In the genomic region with DNA sequence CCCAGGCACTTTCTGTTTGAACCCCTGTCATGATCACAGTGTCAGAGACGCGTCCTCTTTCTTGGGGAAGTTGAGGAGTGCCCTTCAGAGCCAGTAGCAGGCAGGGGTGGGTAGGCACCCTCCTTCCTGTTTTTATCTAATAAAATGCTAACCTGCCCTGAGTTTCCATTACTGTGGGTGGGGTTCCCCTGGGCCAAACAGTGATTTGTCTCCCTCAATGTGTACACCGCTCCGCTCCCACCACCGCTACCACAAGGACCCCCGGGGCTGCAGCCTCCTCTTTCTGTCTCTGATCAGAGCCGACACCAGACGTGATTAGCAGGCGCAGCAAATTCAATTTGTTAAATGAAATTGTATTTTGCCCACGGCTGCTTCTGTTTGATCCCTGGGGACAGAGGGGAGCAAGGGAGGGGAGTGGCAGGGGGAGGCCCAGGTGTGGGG, we compare ENCODE assay signal across 14 cellular contexts. TPM values are rescaled to one million over a fixed set of nuclear protein-coding genes. Genes with fewer than 3 reads are reported as not detected.
DNase-seq lines count a peak whose midpoint lies in the region; ATAC-seq and TF ChIP-seq lines count a peak whose summit lies in the region.
"Had no signal": no experiment of that assay in that cellular context is flagged by ENCODE, and none has a peak within 500 bp of the region (broad histone marks: within the 10 kb centered on the region; RNA-seq: fewer than 3 reads in every experiment).

No MANE protein-coding gene starts in this region.

- CTCF ChIA-PET in OCI-LY7 (lab: Charles Lee; ENCODE audit: unreplicated experiment), result no interaction called here

- TF ChIP-seq EP300 in sigmoid colon (IDR thresholded peaks at IDR 0.05), result no peak

- peaks cover 21% of the 10 kb centered on the region for H3K79me2 ChIP-seq in OCI-LY7 (ENCODE audit: insufficient read depth, low read depth, low read length)

- no peaks in the 10 kb centered on the region for H3K9me2 ChIP-seq in OCI-LY7 (ENCODE audit: insufficient read depth, low read length)

- H3K36me3 Mint-ChIP-seq in activated T-cell treated with anti-CD3 and anti-CD28 coated beads, Interleukin-2, amount 50 U/mL, for 24 hours (ENCODE audit: low read depth), result peaks cover 66% of the 10 kb centered on the region
- peaks cover 51% of the 10 kb centered on the region for H3K36me3 Mint-ChIP-seq in activated T-cell treated with anti-CD3 and anti-CD28 coated beads, Interleukin-2, amount 50 U/mL, for 4 hours (ENCODE audit: insufficient read depth)
- peaks cover 39% of the 10 kb centered on the region for H3K36me3 Mint-ChIP-seq in stimulated activated memory B cell treated with anti-CD40 and anti-IgM and Interleukin-4, amounts not matched to agents 10 μg/mL and 1 μg/mL and 100 μg/mL, for 72 hours

- peak overlapping the region; percentile 36 for H3K27ac ChIP-seq in OCI-LY7 (ENCODE audit: low read depth, low read length, poor library complexity, severe bottlenecking)
- peak overlapping the region; percentile 61 to 65 for H3K27ac ChIP-seq in esophagus (ENCODE audit: low read depth in 2 of 2, low read length in 1 of 2)
- H3K27ac ChIP-seq in sigmoid colon, result peak overlapping the region in 1 of 4 donors; percentile 25

- peaks cover 34% of the 10 kb centered on the region for H3K27me3 Mint-ChIP-seq in activated T-cell treated with anti-CD3 and anti-CD28 coated beads, Interleukin-2, amount 50 U/mL, for 24 hours
- peaks cover 18% of the 10 kb centered on the region for H3K27me3 Mint-ChIP-seq in activated T-cell treated with anti-CD3 and anti-CD28 coated beads, Interleukin-2, amount 50 U/mL, for 4 hours (ENCODE audit: low read depth)
- H3K27me3 Mint-ChIP-seq in stimulated activated memory B cell treated with anti-CD40 and anti-IgM and Interleukin-4, amounts not matched to agents 10 μg/mL and 1 μg/mL and 100 μg/mL, for 72 hours, result peaks cover 20% of the 10 kb centered on the region

- no peak overlapping the region for H3K4me3 ChIP-seq in OCI-LY7 (ENCODE audit: low read depth, low read length, poor library complexity, severe bottlenecking)
- H3K4me3 ChIP-seq in esophagus (ENCODE audit: low read depth in 1 of 2, low read length in 2 of 2), result no peak overlapping the region
- H3K4me3 ChIP-seq in sigmoid colon, result no peak overlapping the region
- H3K4me3 ChIP-seq: Peyer's patch had no signal

- intact Hi-C loops in OCI-LY7 (cut with micrococcal nuclease; ENCODE audit: unreplicated experiment) (no loop called here), sigmoid colon (cut with DNase I) (loop anchor here (5.0 kb wide), 1 partner anchor 162 kb away; no protein-coding TSS in a partner anchor)

- H3K36me3 ChIP-seq in OCI-LY7 (ENCODE audit: insufficient read depth, low read length), result peaks cover 58% of the 10 kb centered on the region
- peaks cover 9 to 34% of the 10 kb centered on the region in 2 donors for H3K36me3 ChIP-seq in esophagus (ENCODE audit: control insufficient read depth in 2 of 2, insufficient read depth in 2 of 2, low read length in 1 of 2)
- peaks cover 4 to 39% (median 20%) of the 10 kb centered on the region in 4 donors for H3K36me3 ChIP-seq in sigmoid colon

- no peak for DNase-seq in activated T-cell treated with anti-CD3 and anti-CD28 coated beads, Interleukin-2, amount 50 U/mL, for 24 hours
- no peak for DNase-seq in activated T-cell treated with anti-CD3 and anti-CD28 coated beads, Interleukin-2, amount 50 U/mL, for 4 hours
- DNase-seq in OCI-LY7 (ENCODE audit: low spot score) (no peak), sigmoid colon (no peak), NCI-H2029 treated with DMSO at 0.1 percent for 48 hours (lab: John Stamatoyannopoulos, UW) (no peak)
- DNase-seq: activated CD8-positive, alpha-beta memory T cell treated with anti-CD3 and anti-CD28 coated beads, Interleukin-2, amount 50 U/mL, for 48 hours; effector CD8-positive, alpha-beta T cell; NCI-H1105; NCI-H446 treated with DMSO at 0.1 percent for 48 hours; stimulated activated CD4-positive, alpha-beta T cell treated with anti-CD3 and anti-CD28 coated beads, Interleukin-15, amount 100 ng/mL, for 24 hours had no signal

- H4K20me1 ChIP-seq in OCI-LY7 (ENCODE audit: insufficient read depth, low read length), result peaks cover 15% of the 10 kb centered on the region; the same call in 1 of the 2 replicates

- peaks cover 76% of the 10 kb centered on the region for H3K4me1 Mint-ChIP-seq in activated T-cell treated with anti-CD3 and anti-CD28 coated beads, Interleukin-2, amount 50 U/mL, for 24 hours (ENCODE audit: low read depth)
- H3K4me1 Mint-ChIP-seq in activated T-cell treated with anti-CD3 and anti-CD28 coated beads, Interleukin-2, amount 50 U/mL, for 4 hours (ENCODE audit: low read depth), result peaks cover 54% of the 10 kb centered on the region
- peaks cover 86% of the 10 kb centered on the region for H3K4me1 Mint-ChIP-seq in stimulated activated memory B cell treated with anti-CD40 and anti-IgM and Interleukin-4, amounts not matched to agents 10 μg/mL and 1 μg/mL and 100 μg/mL, for 72 hours

- no peak overlapping the region for H2AFZ ChIP-seq in OCI-LY7 (ENCODE audit: low read length)

- H3K27me3 ChIP-seq in esophagus (ENCODE audit: control insufficient read depth in 1 of 2, insufficient read depth in 2 of 2, low read length in 2 of 2), result no peaks in the 10 kb centered on the region
- H3K27me3 ChIP-seq in sigmoid colon, result peaks cover 22 to 44% (median 40%) of the 10 kb centered on the region in 3 donors

- H3K9me3 Mint-ChIP-seq in activated T-cell treated with anti-CD3 and anti-CD28 coated beads, Interleukin-2, amount 50 U/mL, for 24 hours, result no peaks in the 10 kb centered on the region
- H3K9me3 Mint-ChIP-seq in activated T-cell treated with anti-CD3 and anti-CD28 coated beads, Interleukin-2, amount 50 U/mL, for 4 hours, result no peaks in the 10 kb centered on the region
- H3K9me3 Mint-ChIP-seq in stimulated activated memory B cell treated with anti-CD40 and anti-IgM and Interleukin-4, amounts not matched to agents 10 μg/mL and 1 μg/mL and 100 μg/mL, for 72 hours, result no peaks in the 10 kb centered on the region

- peak overlapping the region; percentile 28; the same call in 1 of the 2 replicates for H3K4me2 ChIP-seq in OCI-LY7 (ENCODE audit: low read length)

- WGBS in esophagus, 2 donors, result 57 to 59% methylated on average over 10 of the region's 10 CpGs
- 74 to 89% methylated on average over 10 of the region's 10 CpGs for WGBS in sigmoid colon, 2 donors

- H3K4me3 Mint-ChIP-seq in activated T-cell treated with anti-CD3 and anti-CD28 coated beads, Interleukin-2, amount 50 U/mL, for 24 hours, result no peak overlapping the region
- H3K4me3 Mint-ChIP-seq in activated T-cell treated with anti-CD3 and anti-CD28 coated beads, Interleukin-2, amount 50 U/mL, for 4 hours, result no peak overlapping the region
- peak overlapping the region; percentile 63 for H3K4me3 Mint-ChIP-seq in stimulated activated memory B cell treated with anti-CD40 and anti-IgM and Interleukin-4, amounts not matched to agents 10 μg/mL and 1 μg/mL and 100 μg/mL, for 72 hours

- TF ChIP-seq CTCF in OCI-LY7 (conservative IDR thresholded peaks at IDR 0.05; ENCODE audit: low read length) (no peak), sigmoid colon (IDR thresholded peaks at IDR 0.05) (no peak)

- POLR2A ChIA-PET in OCI-LY7 (lab: Charles Lee), result interaction anchor here (0.6 kb wide), 1 partner anchor 9 kb away, joined by 4 read pairs; no protein-coding TSS in a partner anchor

- H3K9me3 ChIP-seq in OCI-LY7 (ENCODE audit: low read length) (no peaks in the 10 kb centered on the region), esophagus (ENCODE audit: control insufficient read depth in 2 of 2, insufficient read depth in 1 of 2, low read depth in 1 of 2, low read length in 1 of 2) (no peaks in the 10 kb centered on the region), sigmoid colon (no peaks in the 10 kb centered on the region)
- H3K9me3 ChIP-seq: Peyer's patch had no signal

- BruUV-seq in OCI-LY7 (replicated peaks; lab: Mats Ljungman, UMichigan), result no TSS peak

- peak overlapping the region; percentile 19 for H3K27ac Mint-ChIP-seq in activated T-cell treated with anti-CD3 and anti-CD28 coated beads, Interleukin-2, amount 50 U/mL, for 24 hours
- H3K27ac Mint-ChIP-seq in stimulated activated memory B cell treated with anti-CD40 and anti-IgM and Interleukin-4, amounts not matched to agents 10 μg/mL and 1 μg/mL and 100 μg/mL, for 72 hours, result peak overlapping the region; percentile 89

- no peak for TF ChIP-seq POLR2A in sigmoid colon (IDR thresholded peaks at IDR 0.05)

- H3K4me1 ChIP-seq in OCI-LY7 (ENCODE audit: insufficient read depth, low read length, poor library complexity, severe bottlenecking), result peaks cover 46% of the 10 kb centered on the region
- peaks cover 7 to 41% of the 10 kb centered on the region in 2 donors for H3K4me1 ChIP-seq in esophagus (ENCODE audit: control insufficient read depth in 2 of 2, insufficient read depth in 2 of 2, low read length in 1 of 2)
- H3K4me1 ChIP-seq in sigmoid colon, result peaks cover 0 to 36% (median 28%) of the 10 kb centered on the region in 4 donors

- no peak for ATAC-seq in activated T-cell treated with anti-CD3 and anti-CD28 coated beads, Interleukin-2, amount 50 U/mL, for 4 hours
- ATAC-seq in stimulated activated memory B cell treated with anti-CD40 and anti-IgM and Interleukin-4, amounts not matched to agents 10 μg/mL and 1 μg/mL and 100 μg/mL, for 72 hours, result peak; percentile 72
- no peak for ATAC-seq in GM19324 (IDR thresholded peaks at IDR 0.05; ENCODE audit: low FRiP score, unreplicated experiment)

RNA-seq across cellular contexts. Expression of gene SHMT2, which starts 5.1 kb away (rescaled TPM):
- total RNA-seq in activated T-cell treated with anti-CD3 and anti-CD28 coated beads, Interleukin-2, amount 50 U/mL, for 4 hours, result 100 to 1,000 TPM; 373 to 414 (median 383) TPM
- total RNA-seq in OCI-LY7 (2014; rRNA removed; shearing (Covaris generic)), result 394 and 400 TPM in 2 replicates
- total RNA-seq in OCI-LY7 (2022), result 415 and 438 TPM in 2 replicates
- polyA plus RNA-seq in esophagus, result 10 to 100 TPM; 19.8 to 69.5 TPM
- 10 to 100 TPM; 24.6 to 52.2 (median 34.5) TPM for total RNA-seq in sigmoid colon
- 100 to 1,000 TPM in 1 of 3 donors, 10 to 100 TPM in 2; 26.6 to 100 (median 29.4) TPM for polyA plus RNA-seq in sigmoid colon

RNA-seq across cellular contexts. Expression of gene STAC3, which starts 16.4 kb away (rescaled TPM):
- 1 to 10 TPM; 1.4 to 2.2 (median 1.7) TPM for total RNA-seq in activated T-cell treated with anti-CD3 and anti-CD28 coated beads, Interleukin-2, amount 50 U/mL, for 4 hours
- total RNA-seq in OCI-LY7 (2014; rRNA removed; shearing (Covaris generic)), result 1.4 and 2.5 TPM in 2 replicates
- total RNA-seq in OCI-LY7 (2022), result 6.8 and 7.7 TPM in 2 replicates
- polyA plus RNA-seq in esophagus, result 1 to 10 TPM in 1 of 2 donors, under 1 TPM in 1; 0.96 to 1.4 TPM
- total RNA-seq in sigmoid colon, result 1 to 10 TPM in 3 of 4 donors, under 1 TPM in 1; 0.41 to 2.8 (median 1.8) TPM
- polyA plus RNA-seq in sigmoid colon, result 1 to 10 TPM; 1.2 to 4.6 (median 1.8) TPM

RNA-seq across cellular contexts. Expression of gene NXPH4, which starts 18.0 kb away (rescaled TPM):
- total RNA-seq in activated T-cell treated with anti-CD3 and anti-CD28 coated beads, Interleukin-2, amount 50 U/mL, for 4 hours, result under 1 TPM in 2 of 3 donors, not detected in 1; 0.20 to 0.24 TPM
- total RNA-seq in OCI-LY7 (2014; rRNA removed; shearing (Covaris generic)), result 4.7 and 5.3 TPM in 2 replicates
- total RNA-seq in OCI-LY7 (2022) (9.8 and 10.5 TPM in 2 replicates), sigmoid colon (not detected)
- polyA plus RNA-seq in esophagus (1 to 10 TPM in 1 of 2 donors, under 1 TPM in 1; 0.73 to 1.3 TPM), sigmoid colon (under 1 TPM in 1 of 3 donors, not detected in 2; 0.13 TPM)
- total RNA-seq: Peyer's patch had no signal

Comparison
In these comparisons a context has a peak if more than half of its experiments do, and no peak if none do; other contexts are left out.
1. RNA of gene SHMT2, which starts 5.1 kb away (total RNA-seq): 394 to 438 TPM in OCI-LY7 and 373 to 414 TPM in activated T-cell treated with anti-CD3 and anti-CD28 coated beads, Interleukin-2, amount 50 U/mL, for 4 hours; 24.6 to 52.2 TPM in sigmoid colon; every median in the first group is over 4 times any median in the second.
2. RNA of gene NXPH4, which starts 18.0 kb away (total RNA-seq): 4.7 to 10.5 TPM in OCI-LY7; 0.20 to 0.24 TPM in activated T-cell treated with anti-CD3 and anti-CD28 coated beads, Interleukin-2, amount 50 U/mL, for 4 hours and not detected in sigmoid colon; every median in the first group is over 4 times any median in the second.